Comparison of ENCODE assay signal across 1 cellular context in the genomic region with DNA sequence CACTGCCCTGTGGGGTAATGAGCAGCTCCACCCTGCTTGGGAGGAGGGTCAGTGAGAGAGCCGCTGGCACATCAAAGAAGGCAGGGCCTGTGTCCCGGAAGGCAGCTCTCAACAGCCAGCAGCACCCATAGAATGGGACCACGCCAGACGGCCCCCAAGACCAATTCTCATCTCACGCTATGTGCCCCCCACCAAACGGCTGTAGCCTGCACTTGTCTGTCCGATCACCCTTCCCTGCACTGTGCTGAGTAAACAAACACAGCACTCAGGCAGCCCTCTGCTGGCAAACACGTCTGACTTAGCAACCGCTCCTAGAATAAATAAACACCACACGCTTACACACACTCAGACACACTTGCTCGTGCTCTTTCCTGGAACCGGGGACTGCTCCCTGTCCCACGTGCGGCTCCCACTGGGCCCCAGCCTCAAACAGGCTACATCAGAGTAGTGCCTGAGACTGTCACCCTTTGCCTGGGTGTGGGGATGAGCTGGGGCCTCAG.
A peak's percentile ranks its signal among the peaks of the same experiment; 100 is the strongest.
TF ChIP-seq lines count a peak whose summit lies in the region.

No MANE protein-coding gene starts in this region.

TF ChIP-seq in HEK293, 187 proteins besides CTCF, POLR2A, EP300 and RAD21 (continued from another document and continues in another):
- TF ChIP-seq ZNF561 (tag by site-specific recombination; IDR thresholded peaks at IDR 0.05; ENCODE audit: borderline replicate concordance) (peak; percentile 49; the same call in 1 of the 2 replicates), ZBTB11 (tag by site-specific recombination; conservative IDR thresholded peaks at IDR 0.05; ENCODE audit: low read depth) (no peak), ZNF785 (tag by site-specific recombination; IDR thresholded peaks at IDR 0.05) (no peak), ZNF514 (tag by site-specific recombination; IDR thresholded peaks at IDR 0.05) (no peak), ZNF585B (tag by site-specific recombination; IDR thresholded peaks at IDR 0.05) (no peak), HIC1 (tag by site-specific recombination; IDR thresholded peaks at IDR 0.05) (0 out of 2 replicates have a peak, but pooled peaks have one; percentile 53), ZNF580 (tag by site-specific recombination; IDR thresholded peaks at IDR 0.05) (no peak), ZNF433 (tag by site-specific recombination; IDR thresholded peaks at IDR 0.05; ENCODE audit: low read depth) (no peak), YY1 (tag by site-specific recombination; IDR thresholded peaks at IDR 0.05) (no peak), GLI4 (tag by site-specific recombination; IDR thresholded peaks at IDR 0.05) (no peak), RBAK (tag by site-specific recombination; IDR thresholded peaks at IDR 0.05) (no peak), ZNF596 (tag by site-specific recombination; IDR thresholded peaks at IDR 0.05) (no peak; the same call in 1 of the 2 replicates), ZNF549 (tag by site-specific recombination; IDR thresholded peaks at IDR 0.05) (no peak), ZNF600 (tag by site-specific recombination; IDR thresholded peaks at IDR 0.05) (peak; percentile 72), ZNF792 (tag by site-specific recombination; IDR thresholded peaks at IDR 0.05) (peak; percentile 81; the same call in 1 of the 2 replicates), ZNF146 (tag by site-specific recombination; IDR thresholded peaks at IDR 0.05) (no peak), ZNF626 (tag by site-specific recombination; IDR thresholded peaks at IDR 0.05) (no peak), SP2 (tag by site-specific recombination; IDR thresholded peaks at IDR 0.05) (peak; percentile 16; the same call in 1 of the 2 replicates), TCF7L2 (IDR thresholded peaks at IDR 0.05; ENCODE audit: borderline replicate concordance, low read depth, low read length) (peak; percentile 65), ZNF37A (tag by site-specific recombination; IDR thresholded peaks at IDR 0.05) (no peak), ZBTB48 (tag by site-specific recombination; IDR thresholded peaks at IDR 0.05) (peak; percentile 50; the same call in 1 of the 2 replicates), ZXDB (tag by site-specific recombination; IDR thresholded peaks at IDR 0.05) (peak; percentile 89), ZNF621 (tag by site-specific recombination; IDR thresholded peaks at IDR 0.05) (no peak), ZNF2 (tag by site-specific recombination; IDR thresholded peaks at IDR 0.05) (peak; percentile 95), ZBTB7A (tag by site-specific recombination; IDR thresholded peaks at IDR 0.05; ENCODE audit: low read depth) (no peak), ZNF560 (tag by site-specific recombination; IDR thresholded peaks at IDR 0.05; ENCODE audit: borderline replicate concordance) (no peak), ZNF292 (tag by site-specific recombination; IDR thresholded peaks at IDR 0.05; ENCODE audit: borderline replicate concordance, low read depth) (no peak), ZNF776 (tag by site-specific recombination; IDR thresholded peaks at IDR 0.05; ENCODE audit: borderline replicate concordance) (no peak), PRDM6 (tag by site-specific recombination; IDR thresholded peaks at IDR 0.05) (no peak), ZNF510 (tag by site-specific recombination; IDR thresholded peaks at IDR 0.05; ENCODE audit: insufficient replicate concordance) (no peak), ZNF169 (tag by site-specific recombination; IDR thresholded peaks at IDR 0.05) (no peak), ZSCAN5A (tag by site-specific recombination; IDR thresholded peaks at IDR 0.05) (no peak), ZNF610 (tag by site-specific recombination; IDR thresholded peaks at IDR 0.05; ENCODE audit: borderline replicate concordance) (peak; percentile 65; the same call in 1 of the 2 replicates), ZNF521 (tag by site-specific recombination; IDR thresholded peaks at IDR 0.05) (no peak), ZNF830 (tag by site-specific recombination; IDR thresholded peaks at IDR 0.05; ENCODE audit: low read depth) (no peak), SP3 (tag by site-specific recombination; IDR thresholded peaks at IDR 0.05) (no peak), ZNF501 (tag by site-specific recombination; IDR thresholded peaks at IDR 0.05) (0 out of 2 replicates have a peak, but pooled peaks have one; percentile 43), ZNF266 (tag by site-specific recombination; IDR thresholded peaks at IDR 0.05; ENCODE audit: low read depth) (no peak), GLIS2 (tag by site-specific recombination; IDR thresholded peaks at IDR 0.05) (peak; percentile 88)
- TF ChIP-seq, protein P1, sequence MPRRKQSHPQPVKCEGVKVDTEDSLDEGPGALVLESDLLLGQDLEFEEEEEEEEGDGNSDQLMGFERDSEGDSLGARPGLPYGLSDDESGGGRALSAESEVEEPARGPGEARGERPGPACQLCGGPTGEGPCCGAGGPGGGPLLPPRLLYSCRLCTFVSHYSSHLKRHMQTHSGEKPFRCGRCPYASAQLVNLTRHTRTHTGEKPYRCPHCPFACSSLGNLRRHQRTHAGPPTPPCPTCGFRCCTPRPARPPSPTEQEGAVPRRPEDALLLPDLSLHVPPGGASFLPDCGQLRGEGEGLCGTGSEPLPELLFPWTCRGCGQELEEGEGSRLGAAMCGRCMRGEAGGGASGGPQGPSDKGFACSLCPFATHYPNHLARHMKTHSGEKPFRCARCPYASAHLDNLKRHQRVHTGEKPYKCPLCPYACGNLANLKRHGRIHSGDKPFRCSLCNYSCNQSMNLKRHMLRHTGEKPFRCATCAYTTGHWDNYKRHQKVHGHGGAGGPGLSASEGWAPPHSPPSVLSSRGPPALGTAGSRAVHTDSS (tag by site-specific recombination; IDR thresholded peaks at IDR 0.05): no peak
- TF ChIP-seq, protein P2, sequence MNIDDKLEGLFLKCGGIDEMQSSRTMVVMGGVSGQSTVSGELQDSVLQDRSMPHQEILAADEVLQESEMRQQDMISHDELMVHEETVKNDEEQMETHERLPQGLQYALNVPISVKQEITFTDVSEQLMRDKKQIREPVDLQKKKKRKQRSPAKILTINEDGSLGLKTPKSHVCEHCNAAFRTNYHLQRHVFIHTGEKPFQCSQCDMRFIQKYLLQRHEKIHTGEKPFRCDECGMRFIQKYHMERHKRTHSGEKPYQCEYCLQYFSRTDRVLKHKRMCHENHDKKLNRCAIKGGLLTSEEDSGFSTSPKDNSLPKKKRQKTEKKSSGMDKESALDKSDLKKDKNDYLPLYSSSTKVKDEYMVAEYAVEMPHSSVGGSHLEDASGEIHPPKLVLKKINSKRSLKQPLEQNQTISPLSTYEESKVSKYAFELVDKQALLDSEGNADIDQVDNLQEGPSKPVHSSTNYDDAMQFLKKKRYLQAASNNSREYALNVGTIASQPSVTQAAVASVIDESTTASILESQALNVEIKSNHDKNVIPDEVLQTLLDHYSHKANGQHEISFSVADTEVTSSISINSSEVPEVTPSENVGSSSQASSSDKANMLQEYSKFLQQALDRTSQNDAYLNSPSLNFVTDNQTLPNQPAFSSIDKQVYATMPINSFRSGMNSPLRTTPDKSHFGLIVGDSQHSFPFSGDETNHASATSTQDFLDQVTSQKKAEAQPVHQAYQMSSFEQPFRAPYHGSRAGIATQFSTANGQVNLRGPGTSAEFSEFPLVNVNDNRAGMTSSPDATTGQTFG (tag by site-specific recombination; IDR thresholded peaks at IDR 0.05; ENCODE audit: borderline replicate concordance): no peak
- TF ChIP-seq, protein P3, sequence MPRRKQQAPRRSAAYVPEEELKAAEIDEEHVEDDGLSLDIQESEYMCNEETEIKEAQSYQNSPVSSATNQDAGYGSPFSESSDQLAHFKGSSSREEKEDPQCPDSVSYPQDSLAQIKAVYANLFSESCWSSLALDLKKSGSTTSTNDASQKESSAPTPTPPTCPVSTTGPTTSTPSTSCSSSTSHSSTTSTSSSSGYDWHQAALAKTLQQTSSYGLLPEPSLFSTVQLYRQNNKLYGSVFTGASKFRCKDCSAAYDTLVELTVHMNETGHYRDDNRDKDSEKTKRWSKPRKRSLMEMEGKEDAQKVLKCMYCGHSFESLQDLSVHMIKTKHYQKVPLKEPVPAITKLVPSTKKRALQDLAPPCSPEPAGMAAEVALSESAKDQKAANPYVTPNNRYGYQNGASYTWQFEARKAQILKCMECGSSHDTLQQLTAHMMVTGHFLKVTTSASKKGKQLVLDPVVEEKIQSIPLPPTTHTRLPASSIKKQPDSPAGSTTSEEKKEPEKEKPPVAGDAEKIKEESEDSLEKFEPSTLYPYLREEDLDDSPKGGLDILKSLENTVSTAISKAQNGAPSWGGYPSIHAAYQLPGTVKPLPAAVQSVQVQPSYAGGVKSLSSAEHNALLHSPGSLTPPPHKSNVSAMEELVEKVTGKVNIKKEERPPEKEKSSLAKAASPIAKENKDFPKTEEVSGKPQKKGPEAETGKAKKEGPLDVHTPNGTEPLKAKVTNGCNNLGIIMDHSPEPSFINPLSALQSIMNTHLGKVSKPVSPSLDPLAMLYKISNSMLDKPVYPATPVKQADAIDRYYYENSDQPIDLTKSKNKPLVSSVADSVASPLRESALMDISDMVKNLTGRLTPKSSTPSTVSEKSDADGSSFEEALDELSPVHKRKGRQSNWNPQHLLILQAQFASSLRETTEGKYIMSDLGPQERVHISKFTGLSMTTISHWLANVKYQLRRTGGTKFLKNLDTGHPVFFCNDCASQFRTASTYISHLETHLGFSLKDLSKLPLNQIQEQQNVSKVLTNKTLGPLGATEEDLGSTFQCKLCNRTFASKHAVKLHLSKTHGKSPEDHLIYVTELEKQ (tag by site-specific recombination; IDR thresholded peaks at IDR 0.05; ENCODE audit: borderline replicate concordance): peak; percentile 77; the same call in 1 of the 2 replicates
